In the genomic region with DNA sequence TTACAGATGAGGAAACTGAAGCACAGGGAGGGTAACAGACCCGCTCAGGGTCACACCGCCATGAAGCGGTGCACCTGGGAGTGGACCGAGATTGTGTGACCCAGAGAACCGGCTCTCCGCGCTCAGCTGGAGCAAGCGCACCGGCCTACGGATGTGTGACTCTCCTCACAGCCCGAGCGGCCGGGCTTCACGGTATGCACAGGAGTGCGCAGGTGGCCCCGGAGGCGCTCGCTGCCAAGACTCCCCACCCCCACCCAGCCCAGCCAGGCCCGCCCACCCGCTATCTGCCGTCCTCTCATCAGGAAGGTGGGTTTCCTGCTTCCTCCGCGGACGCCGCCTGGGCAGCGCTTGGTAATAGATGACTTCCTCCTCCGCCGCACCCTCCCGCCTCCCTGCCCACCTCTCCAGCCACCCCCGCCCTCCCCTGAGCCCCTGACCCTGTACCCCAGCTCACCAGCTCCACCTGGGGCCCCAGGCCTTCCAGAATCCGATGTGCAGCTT, we compare ENCODE assay signal across 8 cellular contexts.
DNase-seq lines count a peak whose midpoint lies in the region; ATAC-seq and TF ChIP-seq lines count a peak whose summit lies in the region.

No MANE protein-coding gene starts in this region.

- H3K27ac ChIP-seq in colonic mucosa: peak overlapping the region; percentile 81

- H3K4me3 ChIP-seq in NB4 (ENCODE audit: low read depth, low read length) (no peak overlapping the region), colonic mucosa (peak overlapping the region; percentile 19)

- H3K9ac ChIP-seq in colonic mucosa (ENCODE audit: low read depth in 2 of 2, low read length in 2 of 2): no peak overlapping the region

- CTCF ChIA-PET in Calu3 (lab: Charles Lee): no interaction called here

- H3K4me1 ChIP-seq in colonic mucosa: peaks cover 28% of the 10 kb centered on the region

- peak; percentile 30 for ATAC-seq in GM18867 (IDR thresholded peaks at IDR 0.05; ENCODE audit: unreplicated experiment)
- ATAC-seq in HG02870 (IDR thresholded peaks at IDR 0.05; ENCODE audit: unreplicated experiment): no peak
- ATAC-seq in GM19324 (IDR thresholded peaks at IDR 0.05; ENCODE audit: low FRiP score, unreplicated experiment): no peak

- H3K9me3 Mint-ChIP-seq in glutamatergic neuron (ENCODE audit: unreplicated experiment): peaks cover 28% of the 10 kb centered on the region
- no peaks in the 10 kb centered on the region for H3K9me3 Mint-ChIP-seq in Calu3 (ENCODE audit: low read depth, unreplicated experiment)

- intact Hi-C loops in colonic mucosa (cut with DNase I) (no loop called here), Calu3 (cut with micrococcal nuclease; ENCODE audit: unreplicated experiment) (no loop called here)

- H3K27me3 ChIP-seq in colonic mucosa: no peaks in the 10 kb centered on the region

- H3K4me3 Mint-ChIP-seq in glutamatergic neuron (ENCODE audit: unreplicated experiment) (no peak overlapping the region), Calu3 (ENCODE audit: low read depth, unreplicated experiment) (no peak overlapping the region)

- no peaks in the 10 kb centered on the region for H3K36me3 ChIP-seq in colonic mucosa

- H3K4me1 Mint-ChIP-seq in glutamatergic neuron (ENCODE audit: low read depth, unreplicated experiment): peaks cover 19% of the 10 kb centered on the region
- peaks cover 32% of the 10 kb centered on the region for H3K4me1 Mint-ChIP-seq in Calu3 (ENCODE audit: low read depth, unreplicated experiment)

- no peak overlapping the region for H3K27ac Mint-ChIP-seq in glutamatergic neuron (ENCODE audit: unreplicated experiment)
- no peak overlapping the region for H3K27ac Mint-ChIP-seq in Calu3 (ENCODE audit: unreplicated experiment)

- TF ChIP-seq CTCF in NB4 (IDR thresholded peaks at IDR 0.05; ENCODE audit: low read depth, low read length) (no peak), colonic mucosa (IDR thresholded peaks at IDR 0.05) (no peak), glutamatergic neuron (IDR thresholded peaks at IDR 0.05; ENCODE audit: partially characterized antibody, unreplicated experiment) (no peak), Calu3 (IDR thresholded peaks at IDR 0.05; ENCODE audit: unreplicated experiment) (no peak)

- H3K36me3 Mint-ChIP-seq in glutamatergic neuron (ENCODE audit: unreplicated experiment): peaks cover 19% of the 10 kb centered on the region
- peaks cover 67% of the 10 kb centered on the region for H3K36me3 Mint-ChIP-seq in Calu3 (ENCODE audit: insufficient read depth, unreplicated experiment)

- no TSS peak for BruUV-seq in Calu3 (replicated peaks; lab: Mats Ljungman, UMichigan)

- H3K27me3 Mint-ChIP-seq in glutamatergic neuron (ENCODE audit: unreplicated experiment) (peaks cover 25% of the 10 kb centered on the region), Calu3 (ENCODE audit: unreplicated experiment) (no peaks in the 10 kb centered on the region)

- TF ChIP-seq POLR2A in NB4 (IDR thresholded peaks at IDR 0.05; ENCODE audit: extremely low read depth, insufficient read length): no peak

- DNase-seq in NB4 (ENCODE audit: low read depth) (peak; percentile 77), colonic mucosa (peak; percentile 49), glutamatergic neuron (no peak), Calu3 (no peak)
- peak; percentile 29 for DNase-seq in stimulated activated CD4-positive, alpha-beta T cell treated with anti-CD3 and anti-CD28 coated beads, Interleukin-4, amount 100 ng/mL, for 24 hours

- no peaks in the 10 kb centered on the region for H3K9me3 ChIP-seq in colonic mucosa

Comparison
In these comparisons a context has a peak if more than half of its experiments do, and no peak if none do; other contexts are left out.
1. DNase-seq: peak in NB4 (single experiment), colonic mucosa (single experiment) and stimulated activated CD4-positive, alpha-beta T cell treated with anti-CD3 and anti-CD28 coated beads, Interleukin-4, amount 100 ng/mL, for 24 hours (single experiment); none in glutamatergic neuron (single experiment) and Calu3 (single experiment).